ENCODE assay signal across 8 cellular contexts in the genomic region with DNA sequence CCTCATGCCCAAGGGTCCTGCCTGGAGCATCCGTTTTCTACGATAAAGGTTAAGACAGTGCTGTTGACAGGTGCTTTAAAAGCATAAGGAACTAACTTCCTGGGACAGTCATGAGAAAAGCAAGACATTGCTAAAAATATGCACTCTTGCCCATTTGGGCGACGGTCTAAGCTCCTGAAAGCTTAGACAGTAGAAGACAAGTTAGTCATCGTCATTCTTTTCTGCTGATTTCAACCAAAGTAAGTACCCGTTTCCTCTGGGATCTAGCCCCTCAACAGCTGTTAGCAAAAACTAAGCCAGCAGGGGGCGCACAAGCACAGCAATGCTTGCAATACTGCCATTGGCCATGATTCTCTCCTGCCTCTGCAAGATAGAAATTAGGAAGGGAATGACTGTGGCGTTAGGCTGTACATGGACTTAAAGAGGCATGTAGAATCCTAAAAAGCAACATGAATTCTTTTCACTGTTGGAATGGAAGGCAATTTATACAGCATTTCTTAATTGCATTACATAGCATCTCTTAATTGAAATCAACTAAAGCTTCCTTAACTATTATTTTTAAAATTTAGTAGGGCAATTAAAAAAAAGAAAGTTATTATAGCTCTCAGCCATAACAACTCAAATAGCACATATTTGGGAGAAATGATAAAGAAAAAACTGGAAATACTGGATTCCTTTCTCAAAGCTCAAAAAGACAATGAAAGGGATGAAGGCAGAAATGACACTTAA.
DNase-seq lines count a peak whose midpoint lies in the region; ATAC-seq and TF ChIP-seq lines count a peak whose summit lies in the region.

No MANE protein-coding gene starts in this region.

- no peak overlapping the region for H3K27ac ChIP-seq in ascending aorta
- H3K27ac ChIP-seq in hepatocyte = no peak overlapping the region
- no peak overlapping the region for H3K27ac ChIP-seq in gastrocnemius medialis

- DNase-seq in NCI-H2029 treated with DMSO at 0.1 percent for 48 hours (lab: John Stamatoyannopoulos, UW) = peak; percentile 74
- peak; percentile 46 for DNase-seq in T-helper 22 cell (ENCODE audit: low read depth)
- DNase-seq in ascending aorta (ENCODE audit: low spot score in 2 of 2) = peak; percentile 35 to 89
- DNase-seq in hepatocyte (ENCODE audit: low spot score) = peak; percentile 94
- DNase-seq in gastrocnemius medialis = peak; percentile 47 to 58

- ATAC-seq in HG02884 (IDR thresholded peaks at IDR 0.05; ENCODE audit: unreplicated experiment) (peak; percentile 94), gastrocnemius medialis (peak; percentile 65 to 75), HG02571 (IDR thresholded peaks at IDR 0.05; ENCODE audit: unreplicated experiment) (no peak)

- H3K9me3 ChIP-seq in ascending aorta (no peaks in the 10 kb centered on the region), hepatocyte (ENCODE audit: low read depth) (no peaks in the 10 kb centered on the region), gastrocnemius medialis (no peaks in the 10 kb centered on the region)

- H3K4me3 ChIP-seq in GM12875 (ENCODE audit: low read depth, low read length) (no peak overlapping the region), ascending aorta (no peak overlapping the region), hepatocyte (no peak overlapping the region), gastrocnemius medialis (no peak overlapping the region)

- WGBS in hepatocyte (ENCODE audit: low lambda C conversion rate, missing lambda C conversion rate) = 25% methylated on average over 8 of the region's 8 CpGs

- H3K79me2 ChIP-seq in hepatocyte = no peaks in the 10 kb centered on the region

- TF ChIP-seq POLR2A in gastrocnemius medialis (IDR thresholded peaks at IDR 0.05) = no peak

- intact Hi-C loops in ascending aorta (cut with DNase I) (loop anchor here (10.0 kb wide), 1 partner anchor 645 kb away; no protein-coding TSS in a partner anchor), gastrocnemius medialis (cut with DNase I; ENCODE audit: low total_unique reads) (loop anchor here (5.0 kb wide), 1 partner anchor 647 kb away; no protein-coding TSS in a partner anchor)

- no peaks in the 10 kb centered on the region for H3K9me2 ChIP-seq in hepatocyte (replicated peaks; ENCODE audit: insufficient read depth)

- H3K4me1 ChIP-seq in ascending aorta (no peaks in the 10 kb centered on the region), hepatocyte (ENCODE audit: insufficient read depth) (no peaks in the 10 kb centered on the region), gastrocnemius medialis (no peaks in the 10 kb centered on the region)

- in situ Hi-C loops in gastrocnemius medialis (cut with MboI; ENCODE audit: low sequenced_read_pairs in 4 of 4) = loop anchor here in 1 of 4 donors (10.0 to 25.0 kb wide), 4 partner anchors 177 to 645 kb away; no protein-coding TSS in a partner anchor

- H2AFZ ChIP-seq in hepatocyte = no peak overlapping the region

- H3K27me3 ChIP-seq in ascending aorta (no peaks in the 10 kb centered on the region), hepatocyte (peaks cover 12% of the 10 kb centered on the region), gastrocnemius medialis (peaks cover 0 to 2% (median 0%) of the 10 kb centered on the region in 3 donors)

- H3K36me3 ChIP-seq in ascending aorta (no peaks in the 10 kb centered on the region), hepatocyte (replicated peaks; ENCODE audit: insufficient read depth, low read depth) (no peaks in the 10 kb centered on the region), gastrocnemius medialis (no peaks in the 10 kb centered on the region)

- H3K4me2 ChIP-seq in hepatocyte = no peak overlapping the region

- TF ChIP-seq CTCF in GM12875 (IDR thresholded peaks at IDR 0.05; ENCODE audit: borderline replicate concordance, insufficient read depth, low read depth, low read length) = peak; percentile 85
- TF ChIP-seq CTCF in ascending aorta (IDR thresholded peaks at IDR 0.05) = peak; percentile 64 to 70 (median 66)
- peak; percentile 97 for TF ChIP-seq CTCF in hepatocyte (IDR thresholded peaks at IDR 0.05; ENCODE audit: poor library complexity)
- peak; percentile 75 to 94 (median 85) for TF ChIP-seq CTCF in gastrocnemius medialis (IDR thresholded peaks at IDR 0.05 in 4 of 5, conservative IDR thresholded peaks at IDR 0.05 in 1 of 5)

- no peaks in the 10 kb centered on the region for H4K20me1 ChIP-seq in hepatocyte (ENCODE audit: insufficient read depth, poor library complexity, severe bottlenecking)
